ENCODE assay signal across 35 cellular contexts in the genomic region with DNA sequence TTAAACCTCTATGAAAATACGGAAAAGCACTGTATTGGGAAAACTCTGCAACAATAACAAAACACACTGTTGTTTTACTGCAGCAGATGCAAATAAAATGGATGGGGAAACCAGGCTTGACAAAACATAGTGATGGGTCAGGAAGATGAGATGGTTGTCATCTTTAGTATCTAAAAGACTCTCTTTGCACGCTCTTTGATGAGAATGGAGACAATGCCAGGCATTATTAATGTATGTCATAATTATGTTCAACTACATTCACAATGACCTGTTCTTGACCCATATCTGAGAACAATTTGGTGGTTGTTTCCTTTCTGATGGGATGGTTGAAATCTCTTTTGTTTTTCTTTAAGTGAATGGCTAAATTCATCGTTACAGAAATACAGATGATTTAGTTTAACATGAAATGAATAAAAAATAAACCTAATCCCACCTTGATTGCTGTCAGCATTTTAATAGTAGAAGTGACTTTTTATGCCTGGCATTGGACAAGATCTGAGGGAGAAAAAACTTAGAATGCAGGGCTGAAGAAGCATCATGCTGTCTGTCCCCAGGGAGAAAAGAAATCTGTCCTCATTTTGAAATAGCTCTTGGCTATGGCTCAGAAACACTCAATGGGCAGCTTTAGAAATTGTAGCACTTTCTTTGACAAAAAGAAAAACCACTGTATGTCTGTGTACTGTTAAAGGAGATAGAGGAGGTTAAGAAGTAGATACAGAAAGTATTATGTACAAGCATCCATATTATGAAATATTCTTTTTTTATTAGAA. TPM values are rescaled to one million over a fixed set of nuclear protein-coding genes. Genes with fewer than 3 reads are reported as not detected.
"Had no signal": no experiment of that assay in that cellular context is flagged by ENCODE, and none has a peak within 500 bp of the region (broad histone marks: within the 10 kb centered on the region; RNA-seq: fewer than 3 reads in every experiment).

No MANE protein-coding gene starts in this region.

- H3K27ac Mint-ChIP-seq: activated B cell treated with CpG ODN at 0.5 μM for 24 hours; activated CD8-positive, alpha-beta memory T cell treated with anti-CD3 and anti-CD28 coated beads, Interleukin-2, amount 10 ng/mL, durations not matched to agents 7 days and 5 days; activated CD8-positive, alpha-beta T cell treated with anti-CD3 and anti-CD28 coated beads, Interleukin-2, amount 10 ng/mL, durations not matched to agents 7 days and 5 days; activated naive CD4-positive, alpha-beta T cell treated with anti-CD3 and anti-CD28 coated beads for 36 hours; activated naive CD4-positive, alpha-beta T cell treated with anti-CD3 and anti-CD28 coated beads, Interleukin-2, amount 50 U/mL, for 24 hours; activated naive CD8-positive, alpha-beta T cell treated with anti-CD3 and anti-CD28 coated beads for 36 hours; activated naive CD8-positive, alpha-beta T cell treated with anti-CD3 and anti-CD28 coated beads, Interleukin-2, amount 50 U/mL, for 24 hours; activated T-helper 1 cell treated with anti-CD3 and anti-CD28 coated beads, Interleukin-12 subunit alpha, Interleukin-12 subunit beta, Interleukin-2, Interleukin-4 antibody, amounts not matched to agents 30 ng/mL and 10 ng/mL and 1 ng/mL, durations not matched to agents 14 hours and 24 hours and 36 hours; activated T-helper 2 cell treated with anti-CD3 and anti-CD28 coated beads, Interferon-gamma antibody, Interleukin-2, Interleukin-4, amounts not matched to agents 10 μg/mL and 5 μg/mL and 100 μg/mL, durations not matched to agents 14 hours and 24 hours and 36 hours; T-helper 17 cell; T-helper 2 cell treated with Interferon-gamma antibody and Interleukin-4, amounts not matched to agents 5 μg/mL and 100 μg/mL, for 36 hours had no signal

- H3K4me1 Mint-ChIP-seq: activated B cell treated with CpG ODN at 0.5 μM for 24 hours; activated CD8-positive, alpha-beta memory T cell treated with anti-CD3 and anti-CD28 coated beads, Interleukin-2, amount 10 ng/mL, durations not matched to agents 7 days and 5 days; activated naive CD4-positive, alpha-beta T cell treated with anti-CD3 and anti-CD28 coated beads, Interleukin-2, amount 50 U/mL, for 24 hours; activated naive CD8-positive, alpha-beta T cell treated with anti-CD3 and anti-CD28 coated beads for 36 hours; activated naive CD8-positive, alpha-beta T cell treated with anti-CD3 and anti-CD28 coated beads, Interleukin-2, amount 50 U/mL, for 24 hours; T-helper 17 cell had no signal

- H3K27me3 Mint-ChIP-seq: activated B cell treated with CpG ODN at 0.5 μM for 24 hours; activated CD8-positive, alpha-beta memory T cell treated with anti-CD3 and anti-CD28 coated beads, Interleukin-2, amount 10 ng/mL, durations not matched to agents 7 days and 5 days; activated naive CD8-positive, alpha-beta T cell treated with anti-CD3 and anti-CD28 coated beads, Interleukin-2, amount 50 U/mL, for 24 hours; T-helper 17 cell had no signal

- H3K36me3 Mint-ChIP-seq: activated CD8-positive, alpha-beta memory T cell treated with anti-CD3 and anti-CD28 coated beads, Interleukin-2, amount 10 ng/mL, durations not matched to agents 7 days and 5 days; activated naive CD4-positive, alpha-beta T cell treated with anti-CD3 and anti-CD28 coated beads, Interleukin-2, amount 50 U/mL, for 24 hours; activated naive CD8-positive, alpha-beta T cell treated with anti-CD3 and anti-CD28 coated beads for 36 hours had no signal

- H3K9me3 Mint-ChIP-seq: activated T-helper 1 cell treated with anti-CD3 and anti-CD28 coated beads, Interleukin-12 subunit alpha, Interleukin-12 subunit beta, Interleukin-2, Interleukin-4 antibody, amounts not matched to agents 30 ng/mL and 10 ng/mL and 1 ng/mL, durations not matched to agents 14 hours and 24 hours and 36 hours; activated T-helper 2 cell treated with anti-CD3 and anti-CD28 coated beads, Interferon-gamma antibody, Interleukin-2, Interleukin-4, amounts not matched to agents 10 μg/mL and 5 μg/mL and 100 μg/mL, durations not matched to agents 14 hours and 24 hours and 36 hours; T-helper 2 cell treated with Interferon-gamma antibody and Interleukin-4, amounts not matched to agents 5 μg/mL and 100 μg/mL, for 36 hours had no signal

- DNase-seq: activated B cell treated with CpG ODN at 0.5 μM for 24 hours; activated CD4-positive, alpha-beta T cell treated with anti-CD3 and anti-CD28 coated beads for 48 hours; activated CD4-positive, alpha-beta T cell treated with anti-CD3 and anti-CD28 coated beads, Interleukin-2, amount 50 U/mL, for 1 hour; activated CD4-positive, alpha-beta T cell treated with anti-CD3 and anti-CD28 coated beads, Interleukin-2, amount 50 U/mL, for 48 hours; activated CD8-positive, alpha-beta memory T cell treated with anti-CD3 and anti-CD28 coated beads, Interleukin-2, amount 10 ng/mL, durations not matched to agents 7 days and 5 days; activated CD8-positive, alpha-beta memory T cell treated with anti-CD3 and anti-CD28 coated beads, Interleukin-2, amount 50 U/mL, for 4 hours; activated CD8-positive, alpha-beta T cell treated with anti-CD3 and anti-CD28 coated beads, Interleukin-2, amount 10 ng/mL, durations not matched to agents 7 days and 5 days; activated effector memory CD4-positive, alpha-beta T cell treated with anti-CD3 and anti-CD28 coated beads, Interleukin-2, amount 50 U/mL, for 16 hours; activated naive CD4-positive, alpha-beta T cell treated with anti-CD3 and anti-CD28 coated beads for 36 hours; activated naive CD8-positive, alpha-beta T cell treated with anti-CD3 and anti-CD28 coated beads for 36 hours; activated naive CD8-positive, alpha-beta T cell treated with anti-CD3 and anti-CD28 coated beads, Interleukin-2, amount 50 U/mL, for 24 hours; activated T-cell treated with anti-CD3 and anti-CD28 coated beads, Interleukin-2, amount 50 U/mL, for 1 hour; activated T-cell treated with anti-CD3 and anti-CD28 coated beads, Interleukin-2, amount 50 U/mL, for 48 hours; adrenal gland; amygdala; aorta; body of pancreas; caudate nucleus; cortex of kidney; effector CD8-positive, alpha-beta T cell; foreskin keratinocyte; head of caudate nucleus; T-helper 1 cell; T-helper 17 cell; T1000; WERI-Rb-1 had no signal

- ATAC-seq: activated CD4-positive, CD25-positive, alpha-beta regulatory T cell treated with anti-CD3 and anti-CD28 coated beads, Interleukin-2, amount 50 U/mL, for 24 hours; activated CD8-positive, alpha-beta memory T cell treated with anti-CD3 and anti-CD28 coated beads, Interleukin-2, amount 10 ng/mL, durations not matched to agents 7 days and 5 days; activated CD8-positive, alpha-beta T cell treated with anti-CD3 and anti-CD28 coated beads, Interleukin-2, amount 10 ng/mL, durations not matched to agents 7 days and 5 days; activated naive CD8-positive, alpha-beta T cell treated with anti-CD3 and anti-CD28 coated beads, Interleukin-2, amount 50 U/mL, for 24 hours; body of pancreas; esophagus mucosa; foreskin keratinocyte; T-helper 17 cell had no signal

- H3K4me3 Mint-ChIP-seq: activated B cell treated with CpG ODN at 0.5 μM for 24 hours; activated CD8-positive, alpha-beta memory T cell treated with anti-CD3 and anti-CD28 coated beads, Interleukin-2, amount 10 ng/mL, durations not matched to agents 7 days and 5 days; activated CD8-positive, alpha-beta T cell treated with anti-CD3 and anti-CD28 coated beads, Interleukin-2, amount 10 ng/mL, durations not matched to agents 7 days and 5 days; activated naive CD4-positive, alpha-beta T cell treated with anti-CD3 and anti-CD28 coated beads for 36 hours; activated naive CD4-positive, alpha-beta T cell treated with anti-CD3 and anti-CD28 coated beads, Interleukin-2, amount 50 U/mL, for 24 hours; activated naive CD8-positive, alpha-beta T cell treated with anti-CD3 and anti-CD28 coated beads for 36 hours; activated naive CD8-positive, alpha-beta T cell treated with anti-CD3 and anti-CD28 coated beads, Interleukin-2, amount 50 U/mL, for 24 hours; activated T-helper 1 cell treated with anti-CD3 and anti-CD28 coated beads, Interleukin-12 subunit alpha, Interleukin-12 subunit beta, Interleukin-2, Interleukin-4 antibody, amounts not matched to agents 30 ng/mL and 10 ng/mL and 1 ng/mL, durations not matched to agents 14 hours and 24 hours and 36 hours; T-helper 17 cell; T-helper 2 cell treated with Interferon-gamma antibody and Interleukin-4, amounts not matched to agents 5 μg/mL and 100 μg/mL, for 36 hours had no signal

RNA-seq across cellular contexts. Expression of a gene that starts 12.5 kb away (rescaled TPM):
- total RNA-seq: activated CD8-positive, alpha-beta memory T cell treated with anti-CD3 and anti-CD28 coated beads for 36 hours; activated CD8-positive, alpha-beta memory T cell treated with anti-CD3 and anti-CD28 coated beads, Interleukin-2, amount 10 ng/mL, durations not matched to agents 7 days and 5 days; activated CD8-positive, alpha-beta T cell treated with anti-CD3 and anti-CD28 coated beads, Interleukin-2, amount 10 ng/mL, durations not matched to agents 7 days and 5 days; activated naive CD4-positive, alpha-beta T cell treated with anti-CD3 and anti-CD28 coated beads for 36 hours; activated naive CD8-positive, alpha-beta T cell treated with anti-CD3 and anti-CD28 coated beads for 36 hours; activated T-helper 1 cell treated with anti-CD3 and anti-CD28 coated beads, Interleukin-12 subunit alpha, Interleukin-12 subunit beta, Interleukin-2, Interleukin-4 antibody, amounts not matched to agents 30 ng/mL and 10 ng/mL and 1 ng/mL, durations not matched to agents 14 hours and 24 hours and 36 hours; activated T-helper 2 cell treated with anti-CD3 and anti-CD28 coated beads, Interferon-gamma antibody, Interleukin-2, Interleukin-4, amounts not matched to agents 10 μg/mL and 5 μg/mL and 100 μg/mL, durations not matched to agents 14 hours and 24 hours and 36 hours; dermis microvascular lymphatic vessel endothelial cell; endothelial cell of umbilical vein; foreskin keratinocyte; T-helper 17 cell had no signal
- polyA plus RNA-seq: endothelial cell of umbilical vein, foreskin keratinocyte had no signal
